8 cellular contexts compared by ENCODE assay signal in the genomic region with DNA sequence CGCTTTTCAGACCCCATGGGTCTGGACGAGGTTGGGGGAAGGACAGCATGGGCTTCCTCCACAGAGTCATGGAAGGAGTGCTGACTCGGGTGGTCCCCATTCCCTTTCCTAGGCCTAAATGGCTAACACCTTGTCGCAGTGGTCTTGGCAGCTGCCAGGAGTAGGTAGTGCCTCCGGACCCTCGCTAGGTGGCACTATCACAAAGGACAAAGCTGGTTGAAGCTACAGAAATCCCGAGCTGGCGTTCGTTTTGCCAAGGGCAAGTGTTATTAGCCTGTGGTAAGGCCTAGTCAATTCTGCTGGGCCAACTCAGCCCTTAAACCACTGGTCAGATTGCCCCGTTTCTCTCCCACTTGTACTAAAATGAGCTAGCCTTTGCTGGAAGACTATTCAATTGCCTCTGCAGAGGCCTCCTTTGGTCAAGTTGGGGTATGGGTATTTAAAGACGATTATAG. TPM values are rescaled to one million over a fixed set of nuclear protein-coding genes. Genes with fewer than 3 reads are reported as not detected.
A peak's percentile ranks its signal among the peaks of the same experiment; 100 is the strongest.
DNase-seq lines count a peak whose midpoint lies in the region; ATAC-seq, FAIRE-seq and TF ChIP-seq lines count a peak whose summit lies in the region.

No MANE protein-coding gene starts in this region.

- no peaks in the 10 kb centered on the region for H3K27me3 Mint-ChIP-seq in activated T-helper 1 cell treated with anti-CD3 and anti-CD28 coated beads, Interleukin-12 subunit alpha, Interleukin-12 subunit beta, Interleukin-2, Interleukin-4 antibody, amounts not matched to agents 30 ng/mL and 10 ng/mL and 1 ng/mL, durations not matched to agents 14 hours and 24 hours and 36 hours (ENCODE audit: insufficient read depth)
- peaks cover 0 to 2% (median 0%) of the 10 kb centered on the region in 5 donors for H3K27me3 Mint-ChIP-seq in naive thymus-derived CD4-positive, alpha-beta T cell
- H3K27me3 Mint-ChIP-seq in stimulated activated memory B cell treated with anti-CD40 and anti-IgM and Interleukin-4, amounts not matched to agents 10 μg/mL and 1 μg/mL and 100 μg/mL, for 72 hours: no peaks in the 10 kb centered on the region

- POLR2A ChIA-PET in naive thymus-derived CD4-positive, alpha-beta T cell (lab: Charles Lee): interaction anchor here (0.8 to 1.5 kb wide), 9 partner anchors 8 to 525 kb away, joined by 3 to 8 read pairs (median 3); partner anchors contain the start of gene CHRNB2

- peaks cover 25% of the 10 kb centered on the region for H3K36me3 Mint-ChIP-seq in activated T-helper 1 cell treated with anti-CD3 and anti-CD28 coated beads, Interleukin-12 subunit alpha, Interleukin-12 subunit beta, Interleukin-2, Interleukin-4 antibody, amounts not matched to agents 30 ng/mL and 10 ng/mL and 1 ng/mL, durations not matched to agents 14 hours and 24 hours and 36 hours (ENCODE audit: low read depth)
- H3K36me3 Mint-ChIP-seq in naive thymus-derived CD4-positive, alpha-beta T cell: peaks cover 5 to 23% (median 11%) of the 10 kb centered on the region in 5 donors
- H3K36me3 Mint-ChIP-seq in stimulated activated memory B cell treated with anti-CD40 and anti-IgM and Interleukin-4, amounts not matched to agents 10 μg/mL and 1 μg/mL and 100 μg/mL, for 72 hours: peaks cover 16% of the 10 kb centered on the region

- no peaks in the 10 kb centered on the region for H3K9me2 ChIP-seq in Karpas-422 (replicated peaks; ENCODE audit: insufficient read depth, low read length)

- peak overlapping the region; percentile 95 for H3K4me3 Mint-ChIP-seq in activated T-helper 1 cell treated with anti-CD3 and anti-CD28 coated beads, Interleukin-12 subunit alpha, Interleukin-12 subunit beta, Interleukin-2, Interleukin-4 antibody, amounts not matched to agents 30 ng/mL and 10 ng/mL and 1 ng/mL, durations not matched to agents 14 hours and 24 hours and 36 hours
- peak overlapping the region; percentile 89 to 98 (median 94) for H3K4me3 Mint-ChIP-seq in naive thymus-derived CD4-positive, alpha-beta T cell
- H3K4me3 Mint-ChIP-seq in stimulated activated memory B cell treated with anti-CD40 and anti-IgM and Interleukin-4, amounts not matched to agents 10 μg/mL and 1 μg/mL and 100 μg/mL, for 72 hours: peak overlapping the region; percentile 77

- peak; percentile 24 for FAIRE-seq in RCC 7860 (lab: Jason Lieb, UNC)

- peak overlapping the region; percentile 92 for H3K27ac Mint-ChIP-seq in activated T-helper 1 cell treated with anti-CD3 and anti-CD28 coated beads, Interleukin-12 subunit alpha, Interleukin-12 subunit beta, Interleukin-2, Interleukin-4 antibody, amounts not matched to agents 30 ng/mL and 10 ng/mL and 1 ng/mL, durations not matched to agents 14 hours and 24 hours and 36 hours
- peak overlapping the region; percentile 89 to 96 (median 93) for H3K27ac Mint-ChIP-seq in naive thymus-derived CD4-positive, alpha-beta T cell
- H3K27ac Mint-ChIP-seq in stimulated activated memory B cell treated with anti-CD40 and anti-IgM and Interleukin-4, amounts not matched to agents 10 μg/mL and 1 μg/mL and 100 μg/mL, for 72 hours: peak overlapping the region; percentile 85

- peak; percentile 95 for TF ChIP-seq CTCF in fibroblast of mammary gland (conservative IDR thresholded peaks at IDR 0.05; ENCODE audit: control insufficient read depth, insufficient read depth, low read depth, low read length)

- peak; percentile 43 for ATAC-seq in GM21526 (IDR thresholded peaks at IDR 0.05; ENCODE audit: low FRiP score, unreplicated experiment)
- ATAC-seq in naive thymus-derived CD4-positive, alpha-beta T cell: peak; percentile 57
- ATAC-seq in stimulated activated memory B cell treated with anti-CD40 and anti-IgM and Interleukin-4, amounts not matched to agents 10 μg/mL and 1 μg/mL and 100 μg/mL, for 72 hours: peak; percentile 72

- no peaks in the 10 kb centered on the region for H3K27me3 ChIP-seq in Karpas-422 (ENCODE audit: low read length)
- H3K27me3 ChIP-seq in naive thymus-derived CD4-positive, alpha-beta T cell (ENCODE audit: control insufficient read depth in 2 of 2, insufficient read depth in 2 of 2, low read length in 2 of 2): no peaks in the 10 kb centered on the region

- CTCF ChIA-PET in naive thymus-derived CD4-positive, alpha-beta T cell (lab: Charles Lee): interaction anchor here (0.5 to 2.3 kb wide), 37 partner anchors 8 to 793 kb away, joined by 3 to 25 read pairs (median 3); partner anchors contain the start of genes CHRNB2 and PMVK

- intact Hi-C loops in activated T-helper 1 cell treated with anti-CD3 and anti-CD28 coated beads, Interleukin-12 subunit alpha, Interleukin-12 subunit beta, Interleukin-2, Interleukin-4 antibody, amounts not matched to agents 30 ng/mL and 10 ng/mL and 1 ng/mL, durations not matched to agents 14 hours and 24 hours and 36 hours (cut with micrococcal nuclease): loop anchor here (1.0 to 5.0 kb wide), 18 partner anchors 9 to 581 kb away; partner anchors contain the start of genes DPM3, EFNA4, IL6R and KCNN3
- intact Hi-C loops in naive thymus-derived CD4-positive, alpha-beta T cell (cut with micrococcal nuclease): loop anchor here (1.0 to 10.0 kb wide), 27 partner anchors 8 to 636 kb away; partner anchors contain the start of genes ATP8B2 (in 2 of the 2), IL6R (in 2 of the 2), KRTCAP2 (in 2 of the 2) and TRIM46 (in 2 of the 2)

- DNase-seq in COLO829 (ENCODE audit: low spot score) (peak; percentile 85), Karpas-422 (peak; percentile 94), RCC 7860 (ENCODE audit: low spot score) (peak; percentile 79), fibroblast of mammary gland (ENCODE audit: low read depth) (peak; percentile 95)
- DNase-seq in activated T-helper 1 cell treated with anti-CD3 and anti-CD28 coated beads, Interleukin-12 subunit alpha, Interleukin-12 subunit beta, Interleukin-2, Interleukin-4 antibody, amounts not matched to agents 30 ng/mL and 10 ng/mL and 1 ng/mL, durations not matched to agents 14 hours and 24 hours and 36 hours (ENCODE audit: low spot score): peak; percentile 78
- DNase-seq in naive thymus-derived CD4-positive, alpha-beta T cell: peak; percentile 61 to 83 (median 79)

- peak overlapping the region; percentile 31; the same call in 1 of the 2 replicates for H2AFZ ChIP-seq in Karpas-422 (ENCODE audit: low read length)

- H3K4me1 Mint-ChIP-seq in activated T-helper 1 cell treated with anti-CD3 and anti-CD28 coated beads, Interleukin-12 subunit alpha, Interleukin-12 subunit beta, Interleukin-2, Interleukin-4 antibody, amounts not matched to agents 30 ng/mL and 10 ng/mL and 1 ng/mL, durations not matched to agents 14 hours and 24 hours and 36 hours (ENCODE audit: low read depth): peaks cover 48% of the 10 kb centered on the region
- peaks cover 10 to 42% (median 39%) of the 10 kb centered on the region in 7 donors for H3K4me1 Mint-ChIP-seq in naive thymus-derived CD4-positive, alpha-beta T cell
- H3K4me1 Mint-ChIP-seq in stimulated activated memory B cell treated with anti-CD40 and anti-IgM and Interleukin-4, amounts not matched to agents 10 μg/mL and 1 μg/mL and 100 μg/mL, for 72 hours: peaks cover 25% of the 10 kb centered on the region

- H3K9ac ChIP-seq in Karpas-422 (ENCODE audit: low read length): peak overlapping the region; percentile 76

- H3K9me3 Mint-ChIP-seq in activated T-helper 1 cell treated with anti-CD3 and anti-CD28 coated beads, Interleukin-12 subunit alpha, Interleukin-12 subunit beta, Interleukin-2, Interleukin-4 antibody, amounts not matched to agents 30 ng/mL and 10 ng/mL and 1 ng/mL, durations not matched to agents 14 hours and 24 hours and 36 hours: no peaks in the 10 kb centered on the region
- H3K9me3 Mint-ChIP-seq in naive thymus-derived CD4-positive, alpha-beta T cell: peaks cover 0 to 4% (median 0%) of the 10 kb centered on the region in 11 donors
- no peaks in the 10 kb centered on the region for H3K9me3 Mint-ChIP-seq in stimulated activated memory B cell treated with anti-CD40 and anti-IgM and Interleukin-4, amounts not matched to agents 10 μg/mL and 1 μg/mL and 100 μg/mL, for 72 hours

- H3K27ac ChIP-seq in Karpas-422 (ENCODE audit: low read length): peak overlapping the region; percentile 50; the same call in 1 of the 2 replicates
- peak overlapping the region; percentile 71 for H3K27ac ChIP-seq in naive thymus-derived CD4-positive, alpha-beta T cell (ENCODE audit: low read depth, low read length)

- H3K4me2 ChIP-seq in Karpas-422 (ENCODE audit: low read depth, low read length, poor library complexity, severe bottlenecking): peak overlapping the region; percentile 83

- H3K9me3 ChIP-seq in Karpas-422 (ENCODE audit: low read length): no peaks in the 10 kb centered on the region
- no peaks in the 10 kb centered on the region for H3K9me3 ChIP-seq in naive thymus-derived CD4-positive, alpha-beta T cell (ENCODE audit: control insufficient read depth in 2 of 3, low read length in 3 of 3)

- peaks cover 11% of the 10 kb centered on the region for H3K36me3 ChIP-seq in Karpas-422 (ENCODE audit: insufficient read depth, low read length)
- H3K36me3 ChIP-seq in naive thymus-derived CD4-positive, alpha-beta T cell (ENCODE audit: control insufficient read depth in 2 of 3, insufficient read depth in 3 of 3, low read length in 3 of 3): peaks cover 1 to 18% (median 9%) of the 10 kb centered on the region in 3 experiments

- peaks cover 25% of the 10 kb centered on the region for H3K4me1 ChIP-seq in Karpas-422 (ENCODE audit: low read length)
- H3K4me1 ChIP-seq in naive thymus-derived CD4-positive, alpha-beta T cell (ENCODE audit: control insufficient read depth in 2 of 2, insufficient read depth in 2 of 2, low read length in 2 of 2): peaks cover 18 to 23% of the 10 kb centered on the region in 2 donors

- peaks cover 33% of the 10 kb centered on the region for H3K79me2 ChIP-seq in Karpas-422 (ENCODE audit: low read length)

- peaks cover 23% of the 10 kb centered on the region; the same call in 1 of the 2 replicates for H4K20me1 ChIP-seq in Karpas-422 (ENCODE audit: insufficient read depth, low read depth, low read length)

- H3K4me3 ChIP-seq in Karpas-422 (ENCODE audit: low read length) (peak overlapping the region; percentile 67), fibroblast of mammary gland (ENCODE audit: control insufficient read depth, low read depth, low read length) (peak overlapping the region; percentile 67)
- peak overlapping the region; percentile 62 for H3K4me3 ChIP-seq in naive thymus-derived CD4-positive, alpha-beta T cell (ENCODE audit: low read length)

RNA-seq across cellular contexts. Expression of gene UBE2Q1, which starts 1.1 kb away (rescaled TPM):
- 41.2 and 42.1 TPM in 2 replicates for total RNA-seq in Karpas-422 (2014; rRNA removed; shearing (Covaris generic); ENCODE audit: low replicate concordance)
- total RNA-seq in activated T-helper 1 cell treated with anti-CD3 and anti-CD28 coated beads, Interleukin-12 subunit alpha, Interleukin-12 subunit beta, Interleukin-2, Interleukin-4 antibody, amounts not matched to agents 30 ng/mL and 10 ng/mL and 1 ng/mL, durations not matched to agents 14 hours and 24 hours and 36 hours: 93.3 and 106 TPM in 2 replicates
- total RNA-seq in naive thymus-derived CD4-positive, alpha-beta T cell: 100 to 1,000 TPM in 3 of 5 experiments, 10 to 100 TPM in 2; 63.2 to 117 (median 106) TPM
- polyA plus RNA-seq in naive thymus-derived CD4-positive, alpha-beta T cell: 10 to 100 TPM in 1 of 2 donors, 1 to 10 TPM in 1; 9.1 to 11.4 TPM

RNA-seq across cellular contexts. Expression of gene CHRNB2, which starts 8.1 kb away (rescaled TPM):
- total RNA-seq in Karpas-422 (2014; rRNA removed; shearing (Covaris generic); ENCODE audit: low replicate concordance): 0.29 and 0.48 TPM in 2 replicates
- total RNA-seq in activated T-helper 1 cell treated with anti-CD3 and anti-CD28 coated beads, Interleukin-12 subunit alpha, Interleukin-12 subunit beta, Interleukin-2, Interleukin-4 antibody, amounts not matched to agents 30 ng/mL and 10 ng/mL and 1 ng/mL, durations not matched to agents 14 hours and 24 hours and 36 hours: not detected in 2 replicates
- not detected for total RNA-seq in naive thymus-derived CD4-positive, alpha-beta T cell
- polyA plus RNA-seq in naive thymus-derived CD4-positive, alpha-beta T cell: not detected

RNA-seq across cellular contexts. Expression of gene ADAR, which starts 48.5 kb away (rescaled TPM):
- total RNA-seq in Karpas-422 (2014; rRNA removed; shearing (Covaris generic); ENCODE audit: low replicate concordance): 140 and 144 TPM in 2 replicates
- total RNA-seq in activated T-helper 1 cell treated with anti-CD3 and anti-CD28 coated beads, Interleukin-12 subunit alpha, Interleukin-12 subunit beta, Interleukin-2, Interleukin-4 antibody, amounts not matched to agents 30 ng/mL and 10 ng/mL and 1 ng/mL, durations not matched to agents 14 hours and 24 hours and 36 hours: 299 and 301 TPM in 2 replicates
- total RNA-seq in naive thymus-derived CD4-positive, alpha-beta T cell: 100 to 1,000 TPM; 206 to 408 (median 237) TPM
- polyA plus RNA-seq in naive thymus-derived CD4-positive, alpha-beta T cell: 100 to 1,000 TPM; 101 to 167 TPM

RNA-seq across cellular contexts. Expression of gene SHE, which starts 57.3 kb away (rescaled TPM):
- not detected in 2 replicates for total RNA-seq in Karpas-422 (2014; rRNA removed; shearing (Covaris generic); ENCODE audit: low replicate concordance)
- total RNA-seq in activated T-helper 1 cell treated with anti-CD3 and anti-CD28 coated beads, Interleukin-12 subunit alpha, Interleukin-12 subunit beta, Interleukin-2, Interleukin-4 antibody, amounts not matched to agents 30 ng/mL and 10 ng/mL and 1 ng/mL, durations not matched to agents 14 hours and 24 hours and 36 hours: not detected in 2 replicates
- not detected for total RNA-seq in naive thymus-derived CD4-positive, alpha-beta T cell
- polyA plus RNA-seq in naive thymus-derived CD4-positive, alpha-beta T cell: under 1 TPM in 1 of 2 donors, not detected in 1; 0.04 TPM

RNA-seq across cellular contexts. Expression of gene TDRD10, which starts 57.5 kb away (rescaled TPM):
- not detected in 2 replicates for total RNA-seq in Karpas-422 (2014; rRNA removed; shearing (Covaris generic); ENCODE audit: low replicate concordance)
- not detected in 2 replicates for total RNA-seq in activated T-helper 1 cell treated with anti-CD3 and anti-CD28 coated beads, Interleukin-12 subunit alpha, Interleukin-12 subunit beta, Interleukin-2, Interleukin-4 antibody, amounts not matched to agents 30 ng/mL and 10 ng/mL and 1 ng/mL, durations not matched to agents 14 hours and 24 hours and 36 hours
- under 1 TPM in 1 of 5 experiments, not detected in 4; 0.29 TPM for total RNA-seq in naive thymus-derived CD4-positive, alpha-beta T cell
- not detected for polyA plus RNA-seq in naive thymus-derived CD4-positive, alpha-beta T cell

Comparison
In these comparisons a context has a peak if more than half of its experiments do, and no peak if none do; other contexts are left out.
1. Peak in every context shown above with its lines: DNase-seq, ATAC-seq, H3K4me3 ChIP-seq and H3K27ac ChIP-seq.